ENCODE assay signal across 26 cellular contexts in genomic region chr12:48875944-48876520, GRCh38.
"Had no signal": no experiment of that assay in that cellular context is flagged by ENCODE, and none has a peak within 500 bp of the region (broad histone marks: within the 10 kb centered on the region; RNA-seq: fewer than 3 reads in every experiment).

No MANE protein-coding gene starts in this region.

- H3K36me3 ChIP-seq: colonic mucosa, esophagus squamous epithelium, neural progenitor cell, right lobe of liver, suprapubic skin, transverse colon, upper lobe of right lung, uterus had no signal

- H3K36me3 Mint-ChIP-seq: memory B cell; naive B cell; natural killer cell treated with Interleukin-12 subunit alpha and Interleukin-12 subunit beta and Interleukin-15 and Interleukin-18, amount 100 ng/mL, for 72 hours; neural progenitor cell; stimulated activated naive B cell treated with anti-CD40 and anti-IgM and Interleukin-4, amounts not matched to agents 10 μg/mL and 1 μg/mL and 100 μg/mL, for 72 hours had no signal

- DNase-seq: colonic mucosa; effector memory CD4-positive, alpha-beta T cell; erythroblast; esophagus squamous epithelium; foreskin melanocyte; hypothalamus; immature natural killer cell; mucosa of descending colon; naive B cell; right lobe of liver; small intestine; stimulated activated CD4-positive, alpha-beta T cell treated with anti-CD3 and anti-CD28 coated beads, Interleukin-15, amount 100 ng/mL, for 24 hours; stimulated activated CD4-positive, alpha-beta T cell treated with anti-CD3 and anti-CD28 coated beads, Interleukin-2, amount 100 ng/mL, for 48 hours; stimulated activated naive B cell treated with anti-CD40 and anti-IgM and Interleukin-4, amounts not matched to agents 10 μg/mL and 1 μg/mL and 100 μg/mL, for 72 hours; stimulated activated naive CD8-positive, alpha-beta T cell treated with anti-CD3 and anti-CD28 coated beads, Interleukin-15, amount 100 ng/mL, for 72 hours; transverse colon; upper lobe of right lung; uterus had no signal

- H2AFZ ChIP-seq: neural progenitor cell, parathyroid adenoma had no signal

- H3K4me3 ChIP-seq: colonic mucosa, esophagus squamous epithelium, lung, mucosa of descending colon, neural progenitor cell, right lobe of liver, suprapubic skin, transverse colon, upper lobe of right lung, uterus had no signal

- H3K9me3 ChIP-seq: colonic mucosa, esophagus squamous epithelium, mucosa of descending colon, right lobe of liver, suprapubic skin, transverse colon, upper lobe of right lung, uterus had no signal

- H3K4me2 ChIP-seq: neural progenitor cell had no signal

- H3K4me1 ChIP-seq: colonic mucosa, esophagus squamous epithelium, parathyroid adenoma, suprapubic skin, transverse colon, upper lobe of right lung, uterus had no signal

- H3K27me3 ChIP-seq: colonic mucosa, neural progenitor cell, right lobe of liver, upper lobe of right lung, uterus had no signal

- H3K79me2 ChIP-seq: parathyroid adenoma had no signal

- H3K9ac ChIP-seq: neural progenitor cell, parathyroid adenoma had no signal

- H3K9me3 Mint-ChIP-seq: dendritic cell treated with granulocyte-macrophage colony-stimulating factor and Interleukin-4, amounts not matched to agents 40 ng/mL and 50 ng/mL, for 4 days; memory B cell; naive B cell; natural killer cell treated with Interleukin-12 subunit alpha and Interleukin-12 subunit beta and Interleukin-15 and Interleukin-18, amount 100 ng/mL, for 72 hours; neural progenitor cell; stimulated activated naive B cell treated with anti-CD40 and anti-IgM and Interleukin-4, amounts not matched to agents 10 μg/mL and 1 μg/mL and 100 μg/mL, for 72 hours; stimulated activated naive CD8-positive, alpha-beta T cell treated with anti-CD3 and anti-CD28 coated beads, Interleukin-15, amount 100 ng/mL, for 72 hours had no signal

- H3K27ac Mint-ChIP-seq: dendritic cell treated with granulocyte-macrophage colony-stimulating factor and Interleukin-4, amounts not matched to agents 40 ng/mL and 50 ng/mL, for 4 days; immature natural killer cell; memory B cell; naive B cell; natural killer cell treated with Interleukin-12 subunit alpha and Interleukin-12 subunit beta and Interleukin-15 and Interleukin-18, amount 100 ng/mL, for 72 hours; neural progenitor cell; progenitor cell of endocrine pancreas; stimulated activated naive B cell treated with anti-CD40 and anti-IgM and Interleukin-4, amounts not matched to agents 10 μg/mL and 1 μg/mL and 100 μg/mL, for 72 hours; stimulated activated naive CD8-positive, alpha-beta T cell treated with anti-CD3 and anti-CD28 coated beads, Interleukin-15, amount 100 ng/mL, for 72 hours had no signal

- H3K27me3 Mint-ChIP-seq: progenitor cell of endocrine pancreas had no signal

- H3K27ac ChIP-seq: colonic mucosa, esophagus squamous epithelium, neural progenitor cell, parathyroid adenoma, right lobe of liver, suprapubic skin, transverse colon, upper lobe of right lung, uterus had no signal

- H3K4me1 Mint-ChIP-seq: immature natural killer cell; naive B cell; stimulated activated naive B cell treated with anti-CD40 and anti-IgM and Interleukin-4, amounts not matched to agents 10 μg/mL and 1 μg/mL and 100 μg/mL, for 72 hours; stimulated activated naive CD8-positive, alpha-beta T cell treated with anti-CD3 and anti-CD28 coated beads, Interleukin-15, amount 100 ng/mL, for 72 hours had no signal

- H3K4me3 Mint-ChIP-seq: dendritic cell treated with granulocyte-macrophage colony-stimulating factor and Interleukin-4, amounts not matched to agents 40 ng/mL and 50 ng/mL, for 4 days; immature natural killer cell; memory B cell; naive B cell; natural killer cell treated with Interleukin-12 subunit alpha and Interleukin-12 subunit beta and Interleukin-15 and Interleukin-18, amount 100 ng/mL, for 72 hours; neural progenitor cell; stimulated activated naive B cell treated with anti-CD40 and anti-IgM and Interleukin-4, amounts not matched to agents 10 μg/mL and 1 μg/mL and 100 μg/mL, for 72 hours; stimulated activated naive CD8-positive, alpha-beta T cell treated with anti-CD3 and anti-CD28 coated beads, Interleukin-15, amount 100 ng/mL, for 72 hours had no signal
